In genomic region chr1:18972531-18972930, GRCh38 we compare ENCODE assay signal across 9 cellular contexts. TPM values are rescaled to one million over a fixed set of nuclear protein-coding genes. Genes with fewer than 3 reads are reported as not detected.
A peak's percentile ranks its signal among the peaks of the same experiment; 100 is the strongest.
DNase-seq lines count a peak whose midpoint lies in the region; ATAC-seq and TF ChIP-seq lines count a peak whose summit lies in the region.
"Had no signal": no experiment of that assay in that cellular context is flagged by ENCODE, and none has a peak within 500 bp of the region (broad histone marks: within the 10 kb centered on the region; RNA-seq: fewer than 3 reads in every experiment).

No MANE protein-coding gene starts in this region.

- H3K27ac ChIP-seq in RWPE1 = no peak overlapping the region

- TF ChIP-seq CTCF in RWPE1 (conservative IDR thresholded peaks at IDR 0.05; ENCODE audit: low read depth) = no peak; the same call in 1 of the 2 replicates

- H3K4me1 Mint-ChIP-seq in activated CD8-positive, alpha-beta memory T cell treated with anti-CD3 and anti-CD28 coated beads, Interleukin-2, amount 10 ng/mL, durations not matched to agents 7 days and 5 days = no peaks in the 10 kb centered on the region
- H3K4me1 Mint-ChIP-seq in activated T-helper 2 cell treated with anti-CD3 and anti-CD28 coated beads, Interferon-gamma antibody, Interleukin-2, Interleukin-4, amounts not matched to agents 10 μg/mL and 5 μg/mL and 100 μg/mL, durations not matched to agents 14 hours and 24 hours and 36 hours (ENCODE audit: low read depth) = peaks cover 2% of the 10 kb centered on the region

- no peak for DNase-seq in activated CD8-positive, alpha-beta memory T cell treated with anti-CD3 and anti-CD28 coated beads, Interleukin-2, amount 10 ng/mL, durations not matched to agents 7 days and 5 days
- no peak for DNase-seq in activated CD8-positive, alpha-beta memory T cell treated with anti-CD3 and anti-CD28 coated beads, Interleukin-2, amount 50 U/mL, for 48 hours
- DNase-seq in RWPE1 (ENCODE audit: low spot score) (peak; percentile 31), fibroblast of peridontal ligament (ENCODE audit: extremely low read depth) (peak; percentile 60), superior temporal gyrus (ENCODE audit: extremely low spot score) (peak; percentile 28), HK-2 (ENCODE audit: unreplicated experiment) (no peak), D341Med (ENCODE audit: low spot score) (no peak)
- DNase-seq in activated T-helper 2 cell treated with anti-CD3 and anti-CD28 coated beads, Interferon-gamma antibody, Interleukin-2, Interleukin-4, amounts not matched to agents 10 μg/mL and 5 μg/mL and 100 μg/mL, durations not matched to agents 14 hours and 24 hours and 36 hours (ENCODE audit: low spot score) = no peak
- DNase-seq: NCI-H446 treated with DMSO at 0.1 percent for 48 hours had no signal

- H3K27me3 Mint-ChIP-seq in activated CD8-positive, alpha-beta memory T cell treated with anti-CD3 and anti-CD28 coated beads, Interleukin-2, amount 10 ng/mL, durations not matched to agents 7 days and 5 days = peaks cover 18% of the 10 kb centered on the region
- peaks cover 1% of the 10 kb centered on the region for H3K27me3 Mint-ChIP-seq in activated T-helper 2 cell treated with anti-CD3 and anti-CD28 coated beads, Interferon-gamma antibody, Interleukin-2, Interleukin-4, amounts not matched to agents 10 μg/mL and 5 μg/mL and 100 μg/mL, durations not matched to agents 14 hours and 24 hours and 36 hours (ENCODE audit: low read depth)

- no peaks in the 10 kb centered on the region for H3K9me3 Mint-ChIP-seq in activated CD8-positive, alpha-beta memory T cell treated with anti-CD3 and anti-CD28 coated beads, Interleukin-2, amount 10 ng/mL, durations not matched to agents 7 days and 5 days (ENCODE audit: low read depth)
- no peaks in the 10 kb centered on the region for H3K9me3 Mint-ChIP-seq in activated T-helper 2 cell treated with anti-CD3 and anti-CD28 coated beads, Interferon-gamma antibody, Interleukin-2, Interleukin-4, amounts not matched to agents 10 μg/mL and 5 μg/mL and 100 μg/mL, durations not matched to agents 14 hours and 24 hours and 36 hours

- H3K4me3 Mint-ChIP-seq in activated CD8-positive, alpha-beta memory T cell treated with anti-CD3 and anti-CD28 coated beads, Interleukin-2, amount 10 ng/mL, durations not matched to agents 7 days and 5 days = no peak overlapping the region
- no peak overlapping the region for H3K4me3 Mint-ChIP-seq in activated T-helper 2 cell treated with anti-CD3 and anti-CD28 coated beads, Interferon-gamma antibody, Interleukin-2, Interleukin-4, amounts not matched to agents 10 μg/mL and 5 μg/mL and 100 μg/mL, durations not matched to agents 14 hours and 24 hours and 36 hours (ENCODE audit: low read depth)

- POLR2A ChIA-PET in RWPE1 (lab: Yijun Ruan, JAX; ENCODE audit: low non-redundant PET) = no interaction called here

- ATAC-seq in activated CD8-positive, alpha-beta memory T cell treated with anti-CD3 and anti-CD28 coated beads, Interleukin-2, amount 10 ng/mL, durations not matched to agents 7 days and 5 days = peak; percentile 16

- CTCF ChIA-PET in activated CD8-positive, alpha-beta memory T cell treated with anti-CD3 and anti-CD28 coated beads, Interleukin-2, amount 10 ng/mL, durations not matched to agents 7 days and 5 days (lab: Charles Lee) = interaction anchor here (0.5 to 2.3 kb wide), 15 partner anchors 12 to 268 kb away, joined by 3 to 24 read pairs (median 4); partner anchors contain the start of gene ALDH4A1
- CTCF ChIA-PET in RWPE1 (lab: Yijun Ruan, JAX) = interaction anchor here (0.6 to 1.3 kb wide), 2 partner anchors 65 to 793 kb away, joined by 3 to 6 read pairs; no protein-coding TSS in a partner anchor

- H3K36me3 Mint-ChIP-seq in activated CD8-positive, alpha-beta memory T cell treated with anti-CD3 and anti-CD28 coated beads, Interleukin-2, amount 10 ng/mL, durations not matched to agents 7 days and 5 days = no peaks in the 10 kb centered on the region
- H3K36me3 Mint-ChIP-seq in activated T-helper 2 cell treated with anti-CD3 and anti-CD28 coated beads, Interferon-gamma antibody, Interleukin-2, Interleukin-4, amounts not matched to agents 10 μg/mL and 5 μg/mL and 100 μg/mL, durations not matched to agents 14 hours and 24 hours and 36 hours (ENCODE audit: low read depth) = no peaks in the 10 kb centered on the region

- no peak overlapping the region for H3K27ac Mint-ChIP-seq in activated CD8-positive, alpha-beta memory T cell treated with anti-CD3 and anti-CD28 coated beads, Interleukin-2, amount 10 ng/mL, durations not matched to agents 7 days and 5 days
- no peak overlapping the region for H3K27ac Mint-ChIP-seq in activated T-helper 2 cell treated with anti-CD3 and anti-CD28 coated beads, Interferon-gamma antibody, Interleukin-2, Interleukin-4, amounts not matched to agents 10 μg/mL and 5 μg/mL and 100 μg/mL, durations not matched to agents 14 hours and 24 hours and 36 hours

- intact Hi-C loops in activated T-helper 2 cell treated with anti-CD3 and anti-CD28 coated beads, Interferon-gamma antibody, Interleukin-2, Interleukin-4, amounts not matched to agents 10 μg/mL and 5 μg/mL and 100 μg/mL, durations not matched to agents 14 hours and 24 hours and 36 hours (cut with micrococcal nuclease) = loop anchor here (5.0 kb wide), 1 partner anchor 65 kb away; no protein-coding TSS in a partner anchor

RNA-seq across cellular contexts. Expression of gene IFFO2, which starts 16.1 kb away (rescaled TPM):
- 10 to 100 TPM; 12.5 to 13.7 TPM for total RNA-seq in activated CD8-positive, alpha-beta memory T cell treated with anti-CD3 and anti-CD28 coated beads, Interleukin-2, amount 10 ng/mL, durations not matched to agents 7 days and 5 days
- 48.5 and 49.4 TPM in 2 replicates for total RNA-seq in activated T-helper 2 cell treated with anti-CD3 and anti-CD28 coated beads, Interferon-gamma antibody, Interleukin-2, Interleukin-4, amounts not matched to agents 10 μg/mL and 5 μg/mL and 100 μg/mL, durations not matched to agents 14 hours and 24 hours and 36 hours

Comparison
In these comparisons a context has a peak if more than half of its experiments do, and no peak if none do; other contexts are left out.
1. DNase-seq: peak in RWPE1 (single experiment), fibroblast of peridontal ligament (single experiment) and superior temporal gyrus (single experiment); none in activated CD8-positive, alpha-beta memory T cell treated with anti-CD3 and anti-CD28 coated beads, Interleukin-2, amount 10 ng/mL, durations not matched to agents 7 days and 5 days (single experiment), activated CD8-positive, alpha-beta memory T cell treated with anti-CD3 and anti-CD28 coated beads, Interleukin-2, amount 50 U/mL, for 48 hours (single experiment), HK-2 (single experiment), D341Med (single experiment) and activated T-helper 2 cell treated with anti-CD3 and anti-CD28 coated beads, Interferon-gamma antibody, Interleukin-2, Interleukin-4, amounts not matched to agents 10 μg/mL and 5 μg/mL and 100 μg/mL, durations not matched to agents 14 hours and 24 hours and 36 hours (single experiment).